17 cellular contexts compared by ENCODE assay signal in genomic region chr2:216799873-216800421, GRCh38. TPM values are rescaled to one million over a fixed set of nuclear protein-coding genes. Genes with fewer than 3 reads are reported as not detected.
DNase-seq lines count a peak whose midpoint lies in the region; ATAC-seq, FAIRE-seq and TF ChIP-seq lines count a peak whose summit lies in the region.
"Had no signal": no experiment of that assay in that cellular context is flagged by ENCODE, and none has a peak within 500 bp of the region (broad histone marks: within the 10 kb centered on the region; RNA-seq: fewer than 3 reads in every experiment).

No MANE protein-coding gene starts in this region.

- intact Hi-C loops in colonic mucosa (cut with DNase I) (no loop called here), left lung (cut with DNase I) (no loop called here)

- ATAC-seq in left lung, result peak; percentile 54
- no peak for ATAC-seq in HG03439 (IDR thresholded peaks at IDR 0.05; ENCODE audit: unreplicated experiment)
- ATAC-seq: HCT116 had no signal

- H3K27ac Mint-ChIP-seq in HFFc6, result no peak overlapping the region
- H3K27ac Mint-ChIP-seq: activated T-cell treated with anti-CD3 and anti-CD28 coated beads, Interleukin-2, amount 50 U/mL, for 24 hours had no signal

- no peak overlapping the region for H3K4me3 ChIP-seq in colonic mucosa
- no peak overlapping the region for H3K4me3 ChIP-seq in left lung
- H3K4me3 ChIP-seq in subcutaneous abdominal adipose tissue (ENCODE audit: low read depth in 1 of 5, low read length in 5 of 5), result peak overlapping the region in 1 of 5 donors; percentile 9
- H3K4me3 ChIP-seq: cardiac muscle cell had no signal

- H3K27me3 Mint-ChIP-seq in HFFc6 (ENCODE audit: insufficient read depth), result peaks cover 19% of the 10 kb centered on the region
- H3K27me3 Mint-ChIP-seq: activated T-cell treated with anti-CD3 and anti-CD28 coated beads, Interleukin-2, amount 50 U/mL, for 24 hours had no signal

- H3K9ac ChIP-seq in colonic mucosa (ENCODE audit: low read depth in 2 of 2, low read length in 2 of 2), result no peak overlapping the region
- no peak overlapping the region for H3K9ac ChIP-seq in subcutaneous abdominal adipose tissue (ENCODE audit: low read length in 5 of 5)

- H3K36me3 ChIP-seq in colonic mucosa, result no peaks in the 10 kb centered on the region
- H3K36me3 ChIP-seq in left lung, result no peaks in the 10 kb centered on the region
- no peaks in the 10 kb centered on the region for H3K36me3 ChIP-seq in subcutaneous abdominal adipose tissue (ENCODE audit: control insufficient read depth in 5 of 5, insufficient read depth in 5 of 5, low read length in 5 of 5)
- H3K36me3 ChIP-seq: cardiac muscle cell had no signal

- H3K36me3 Mint-ChIP-seq in HFFc6 (ENCODE audit: low read depth), result no peaks in the 10 kb centered on the region

- peaks cover 11% of the 10 kb centered on the region for H3K4me1 Mint-ChIP-seq in HFFc6 (ENCODE audit: low read depth)

- peak; percentile 31 for DNase-seq in HFFc6
- peak; percentile 33 for DNase-seq in colonic mucosa
- no peak for DNase-seq in left lung
- no peak for DNase-seq in NCI-H526 (lab: John Stamatoyannopoulos, UW)
- no peak for DNase-seq in GM19239 (ENCODE audit: insufficient read length, low spot score)
- DNase-seq in nucleus accumbens (lab: John Stamatoyannopoulos, UW), result no peak
- DNase-seq: activated T-cell treated with anti-CD3 and anti-CD28 coated beads, Interleukin-2, amount 50 U/mL, for 24 hours; Kasumi-1; NCI-H345; small intestine had no signal

- H3K9me3 ChIP-seq in colonic mucosa (no peaks in the 10 kb centered on the region), left lung (no peaks in the 10 kb centered on the region), subcutaneous abdominal adipose tissue (ENCODE audit: control insufficient read depth in 5 of 5, low read length in 5 of 5) (peaks cover 0 to 5% (median 0%) of the 10 kb centered on the region in 5 donors)

- no peak for FAIRE-seq in GM19239 (lab: Jason Lieb, UNC)
- FAIRE-seq: small intestine had no signal

- TF ChIP-seq CTCF in HFFc6 (IDR thresholded peaks at IDR 0.05) (no peak), colonic mucosa (IDR thresholded peaks at IDR 0.05) (no peak), left lung (IDR thresholded peaks at IDR 0.05) (no peak)

- no peaks in the 10 kb centered on the region for H3K4me1 ChIP-seq in colonic mucosa
- H3K4me1 ChIP-seq in left lung, result no peaks in the 10 kb centered on the region
- H3K4me1 ChIP-seq in subcutaneous abdominal adipose tissue (ENCODE audit: control insufficient read depth in 5 of 5, insufficient read depth in 5 of 5, low read length in 5 of 5), result peaks cover 10 to 41% (median 38%) of the 10 kb centered on the region in 5 donors

- H3K27ac ChIP-seq in colonic mucosa, result no peak overlapping the region
- H3K27ac ChIP-seq in left lung, result no peak overlapping the region
- H3K27ac ChIP-seq in subcutaneous abdominal adipose tissue (ENCODE audit: low read depth, low read length), result peak overlapping the region; percentile 87
- H3K27ac ChIP-seq: cardiac muscle cell, RWPE1 had no signal

- H3K4me3 Mint-ChIP-seq in HFFc6, result no peak overlapping the region
- H3K4me3 Mint-ChIP-seq: activated T-cell treated with anti-CD3 and anti-CD28 coated beads, Interleukin-2, amount 50 U/mL, for 24 hours had no signal

- no peaks in the 10 kb centered on the region for H3K9me3 Mint-ChIP-seq in HFFc6
- H3K9me3 Mint-ChIP-seq: activated T-cell treated with anti-CD3 and anti-CD28 coated beads, Interleukin-2, amount 50 U/mL, for 24 hours had no signal

- no peaks in the 10 kb centered on the region for H3K27me3 ChIP-seq in colonic mucosa
- no peaks in the 10 kb centered on the region for H3K27me3 ChIP-seq in left lung
- H3K27me3 ChIP-seq in subcutaneous abdominal adipose tissue (ENCODE audit: control insufficient read depth in 5 of 5, insufficient read depth in 4 of 5, low read length in 5 of 5), result no peaks in the 10 kb centered on the region
- H3K27me3 ChIP-seq: cardiac muscle cell had no signal

RNA-seq across cellular contexts. Expression of gene TNP1, which starts 59.9 kb away (rescaled TPM):
- total RNA-seq in HFFc6 (2021; fragmentation: NEBNext Ultra II Directional; extraction: Animal tissue kit (Norgen Biotek cat#: 25700)), result not detected
- total RNA-seq in colonic mucosa (not detected), left lung (not detected)
- total RNA-seq: cardiac muscle cell, glomerular endothelial cell, lung microvascular endothelial cell had no signal

Comparison
In these comparisons a context has a peak if more than half of its experiments do, and no peak if none do; other contexts are left out.
1. DNase-seq: peak in HFFc6 (single experiment) and colonic mucosa (single experiment); none in left lung (0 of 2), NCI-H526 (0 of 2), GM19239 (single experiment) and nucleus accumbens (0 of 56).